Comparison of ENCODE assay signal across 9 cellular contexts in genomic region chr13:75635101-75635620, GRCh38. TPM values are rescaled to one million over a fixed set of nuclear protein-coding genes. Genes with fewer than 3 reads are reported as not detected.
DNase-seq lines count a peak whose midpoint lies in the region; ATAC-seq and TF ChIP-seq lines count a peak whose summit lies in the region.
"Had no signal": no experiment of that assay in that cellular context is flagged by ENCODE, and none has a peak within 500 bp of the region (broad histone marks: within the 10 kb centered on the region; RNA-seq: fewer than 3 reads in every experiment).

No MANE protein-coding gene starts in this region.

- no peaks in the 10 kb centered on the region; the same call in 1 of the 2 replicates for H3K9me3 ChIP-seq in AG04450 (ENCODE audit: control insufficient read depth, insufficient read depth, low read length)
- no peaks in the 10 kb centered on the region for H3K9me3 ChIP-seq in breast epithelium
- H3K9me3 ChIP-seq in liver (ENCODE audit: control insufficient read depth in 4 of 4, low read length in 3 of 4), result no peaks in the 10 kb centered on the region
- no peaks in the 10 kb centered on the region for H3K9me3 ChIP-seq in vagina

- TF ChIP-seq CTCF in AG04450 (IDR thresholded peaks at IDR 0.05; ENCODE audit: low read depth, low read length), result no peak
- no peak for TF ChIP-seq CTCF in breast epithelium (IDR thresholded peaks at IDR 0.05)
- TF ChIP-seq CTCF in liver (IDR thresholded peaks at IDR 0.05; ENCODE audit: low read depth, low read length, missing input control), result no peak
- TF ChIP-seq CTCF in vagina (IDR thresholded peaks at IDR 0.05), result no peak
- no peak for TF ChIP-seq CTCF in GM20000 (IDR thresholded peaks at IDR 0.05; ENCODE audit: extremely low read depth, missing control alignments)

- H3K36me3 ChIP-seq in breast epithelium (no peaks in the 10 kb centered on the region), liver (ENCODE audit: control insufficient read depth in 4 of 4, insufficient read depth in 3 of 4, low read depth in 1 of 4, low read length in 3 of 4) (no peaks in the 10 kb centered on the region), vagina (no peaks in the 10 kb centered on the region)

- TF ChIP-seq POLR2A in breast epithelium (IDR thresholded peaks at IDR 0.05) (no peak), vagina (IDR thresholded peaks at IDR 0.05) (no peak)

- H3K4me3 ChIP-seq in AG04450 (ENCODE audit: low read depth, low read length) (peak overlapping the region; percentile 97), breast epithelium (peak overlapping the region; percentile 58 to 84 (median 74)), liver (ENCODE audit: low read depth in 1 of 3, low read length in 3 of 3) (peak overlapping the region in 2 of 3 donors; percentile 42 to 82), vagina (peak overlapping the region; percentile 53 to 75)

- DNase-seq in AG04450 (ENCODE audit: low read depth, low spot score), result no peak
- peak; percentile 35 for DNase-seq in HEK293T (ENCODE audit: extremely low spot score)
- no peak for DNase-seq in breast epithelium (ENCODE audit: low spot score in 2 of 2)
- DNase-seq in vagina (ENCODE audit: extremely low spot score in 2 of 2), result no peak
- DNase-seq in GM20000 (ENCODE audit: low spot score), result no peak
- DNase-seq in ACHN, result no peak

- CTCF ChIA-PET in AG04450 (lab: Charles Lee), result no interaction called here
- CTCF ChIA-PET in HEK293T (lab: Yijun Ruan, JAX), result no interaction called here

- in situ Hi-C loops in ACHN (cut with HindIII; ENCODE audit: low pct_ligation_motif_present, low pct_unique_long_range_greater_than_20kb, low sequenced_read_pairs), result no loop called here

- no peak for ATAC-seq in HG03565 (IDR thresholded peaks at IDR 0.05; ENCODE audit: unreplicated experiment)

- H3K4me1 ChIP-seq in breast epithelium, result peaks cover 0 to 4% of the 10 kb centered on the region in 2 donors
- H3K4me1 ChIP-seq in liver (ENCODE audit: control insufficient read depth in 4 of 4, insufficient read depth in 4 of 4, low read length in 3 of 4), result peaks cover 4 to 15% (median 12%) of the 10 kb centered on the region in 4 donors
- H3K4me1 ChIP-seq in vagina, result peaks cover 16% of the 10 kb centered on the region

- H3K9ac ChIP-seq in liver (ENCODE audit: low read depth in 1 of 2, low read length in 2 of 2), result no peak overlapping the region

- POLR2A ChIA-PET in AG04450 (lab: Yijun Ruan, JAX), result interaction anchor here (1.2 kb wide), 1 partner anchor 14 kb away, joined by 3 read pairs; no protein-coding TSS in a partner anchor
- POLR2A ChIA-PET in HEK293T (lab: Yijun Ruan, JAX), result no interaction called here

- no peak for TF ChIP-seq RAD21 in liver (IDR thresholded peaks at IDR 0.05)

- 45% methylated on average over 26 of the region's 26 CpGs for WGBS in liver

- H3K27ac ChIP-seq in AG04450 (ENCODE audit: low read depth, low read length) (peak overlapping the region; percentile 11), breast epithelium (peak overlapping the region; percentile 88 to 97), liver (ENCODE audit: low read depth in 1 of 2, low read length in 2 of 2) (no peak overlapping the region), vagina (peak overlapping the region; percentile 71)
- H3K27ac ChIP-seq: epithelial cell of prostate had no signal

- H3K27me3 ChIP-seq in AG04450 (ENCODE audit: control insufficient read depth, insufficient read depth, low read length), result no peaks in the 10 kb centered on the region
- no peaks in the 10 kb centered on the region for H3K27me3 ChIP-seq in breast epithelium
- no peaks in the 10 kb centered on the region for H3K27me3 ChIP-seq in liver (ENCODE audit: control insufficient read depth in 4 of 4, insufficient read depth in 4 of 4, low read length in 3 of 4)
- H3K27me3 ChIP-seq in vagina, result no peaks in the 10 kb centered on the region

- intact Hi-C loops in breast epithelium (cut with DNase I; ENCODE audit: low total_unique reads), result no loop called here
- intact Hi-C loops in vagina (cut with DNase I), result no loop called here

TF ChIP-seq in HEK293T, 16 proteins besides CTCF, POLR2A, EP300 and RAD21:
- TF ChIP-seq NFRKB (IDR thresholded peaks at IDR 0.05) (no peak), L3MBTL2 (conservative IDR thresholded peaks at IDR 0.05) (no peak), SP1 (IDR thresholded peaks at IDR 0.05) (no peak), HDGF (IDR thresholded peaks at IDR 0.05; ENCODE audit: borderline replicate concordance) (no peak), ZNF384 (IDR thresholded peaks at IDR 0.05) (no peak), BHLHE40 (IDR thresholded peaks at IDR 0.05; ENCODE audit: borderline replicate concordance) (no peak), PKNOX1 (IDR thresholded peaks at IDR 0.05) (no peak)

TF ChIP-seq in liver, 16 proteins besides CTCF, POLR2A, EP300 and RAD21:
- no peak for TF ChIP-seq REST (IDR thresholded peaks at IDR 0.05)

RNA-seq across cellular contexts. Expression of gene LMO7, which starts 1.0 kb away (rescaled TPM):
- polyA plus RNA-seq in AG04450 (2011; rRNA removed) (76.9 and 92.7 TPM in 2 replicates), liver (10 to 100 TPM; 17.5 to 44.2 TPM)
- 86.4 and 96.2 TPM in 2 replicates for polyA minus RNA-seq in AG04450 (2011; rRNA and poly(A)+ RNA removed)
- total RNA-seq in breast epithelium (10 to 100 TPM; 11.0 to 71.3 (median 32.8) TPM), liver (10 to 100 TPM; 32.2 to 69.6 TPM), vagina (85.4 TPM)

Comparison
In these comparisons a context has a peak if more than half of its experiments do, and no peak if none do; other contexts are left out.
1. H3K27ac ChIP-seq: peak in AG04450 (single experiment), breast epithelium (2 of 2) and vagina (single experiment); none in liver (0 of 2).
2. Peak in every context shown above with its lines, with median percentiles within 50 percentile points of each other: H3K4me3 ChIP-seq.